ENCODE assay signal across 16 cellular contexts in genomic region chr7:18202315-18203045, GRCh38.
A peak's percentile ranks its signal among the peaks of the same experiment; 100 is the strongest.
DNase-seq lines count a peak whose midpoint lies in the region; ATAC-seq and TF ChIP-seq lines count a peak whose summit lies in the region.
"Had no signal": no experiment of that assay in that cellular context is flagged by ENCODE, and none has a peak within 500 bp of the region (broad histone marks: within the 10 kb centered on the region; RNA-seq: fewer than 3 reads in every experiment).

No MANE protein-coding gene starts in this region.

- ATAC-seq in GM19468 (IDR thresholded peaks at IDR 0.05; ENCODE audit: extremely low read depth, unreplicated experiment) (peak; percentile 61), activated B cell treated with CpG ODN at 0.5 μM for 24 hours (ENCODE audit: low read depth) (peak; percentile 57), HG03439 (IDR thresholded peaks at IDR 0.05; ENCODE audit: unreplicated experiment) (no peak)
- ATAC-seq: PC-3 had no signal

- H3K27ac ChIP-seq in vagina (no peak overlapping the region), ovary (no peak overlapping the region)

- H2AFZ ChIP-seq in Loucy (ENCODE audit: low read length) = peak overlapping the region; percentile 69

- no peaks in the 10 kb centered on the region for H3K27me3 ChIP-seq in Loucy (ENCODE audit: insufficient read depth, low read length, poor library complexity, severe bottlenecking)
- no peaks in the 10 kb centered on the region for H3K27me3 ChIP-seq in vagina
- no peaks in the 10 kb centered on the region for H3K27me3 ChIP-seq in ovary
- H3K27me3 ChIP-seq: tibial nerve had no signal

- H3F3A ChIP-seq in Loucy (ENCODE audit: low read depth) = no peaks in the 10 kb centered on the region

- no peak overlapping the region for H3K4me3 Mint-ChIP-seq in activated B cell treated with CpG ODN at 0.5 μM for 24 hours
- H3K4me3 Mint-ChIP-seq: activated naive CD8-positive, alpha-beta T cell treated with anti-CD3 and anti-CD28 coated beads for 36 hours; HFFc6 had no signal

- no peaks in the 10 kb centered on the region for H3K27me3 Mint-ChIP-seq in activated B cell treated with CpG ODN at 0.5 μM for 24 hours
- H3K27me3 Mint-ChIP-seq: activated naive CD8-positive, alpha-beta T cell treated with anti-CD3 and anti-CD28 coated beads for 36 hours had no signal

- intact Hi-C loops in activated B cell treated with CpG ODN at 0.5 μM for 24 hours (cut with micrococcal nuclease) = loop anchor here (2.0 kb wide), 1 partner anchor 22 kb away; no protein-coding TSS in a partner anchor
- intact Hi-C loops in vagina (cut with DNase I) = no loop called here
- intact Hi-C loops in ovary (cut with DNase I) = no loop called here

- 89 to 91% (median 90%) methylated on average over 3 of the region's 3 CpGs for WGBS in ovary, 3 donors

- no peaks in the 10 kb centered on the region for H3K9me3 ChIP-seq in Loucy (ENCODE audit: insufficient read depth, low read depth, low read length)
- H3K9me3 ChIP-seq in vagina = no peaks in the 10 kb centered on the region
- H3K9me3 ChIP-seq in ovary = no peaks in the 10 kb centered on the region
- H3K9me3 ChIP-seq: tibial nerve had no signal

- H3K36me3 ChIP-seq in Loucy (ENCODE audit: insufficient read depth, low read length) = no peaks in the 10 kb centered on the region
- no peaks in the 10 kb centered on the region for H3K36me3 ChIP-seq in vagina
- H3K36me3 ChIP-seq in ovary = no peaks in the 10 kb centered on the region
- H3K36me3 ChIP-seq: tibial nerve had no signal

- peaks cover 20% of the 10 kb centered on the region for H3K4me1 Mint-ChIP-seq in activated B cell treated with CpG ODN at 0.5 μM for 24 hours

- no peaks in the 10 kb centered on the region for H3K36me3 Mint-ChIP-seq in activated B cell treated with CpG ODN at 0.5 μM for 24 hours (ENCODE audit: low read depth)
- H3K36me3 Mint-ChIP-seq: activated naive CD8-positive, alpha-beta T cell treated with anti-CD3 and anti-CD28 coated beads for 36 hours had no signal

- H4K20me1 ChIP-seq in Loucy (ENCODE audit: insufficient read depth, low read length, poor library complexity, severe bottlenecking) = no peaks in the 10 kb centered on the region

- CTCF ChIA-PET in activated B cell treated with CpG ODN at 0.5 μM for 24 hours (lab: Charles Lee) = no interaction called here

- no peaks in the 10 kb centered on the region for H3K9me2 ChIP-seq in Loucy (replicated peaks; ENCODE audit: low read depth, low read length)

- H3K27ac Mint-ChIP-seq in activated B cell treated with CpG ODN at 0.5 μM for 24 hours = peak overlapping the region; percentile 59
- H3K27ac Mint-ChIP-seq: activated naive CD8-positive, alpha-beta T cell treated with anti-CD3 and anti-CD28 coated beads for 36 hours; HFFc6 had no signal

- no peak for TF ChIP-seq EP300 in ovary (IDR thresholded peaks at IDR 0.05)

- TF ChIP-seq POLR2A in vagina (IDR thresholded peaks at IDR 0.05) (no peak), ovary (IDR thresholded peaks at IDR 0.05) (no peak)

- peak; percentile 50 for DNase-seq in DMS79 (lab: John Stamatoyannopoulos, UW)
- DNase-seq in activated B cell treated with CpG ODN at 0.5 μM for 24 hours = no peak
- DNase-seq in vagina (ENCODE audit: extremely low spot score in 2 of 2) = no peak
- DNase-seq in ovary = no peak
- DNase-seq in T-helper 1 cell = no peak
- DNase-seq: activated naive CD8-positive, alpha-beta T cell treated with anti-CD3 and anti-CD28 coated beads for 36 hours; DMS 273 treated with DMSO at 0.1 percent for 48 hours; HFFc6; islet precursor cell; KG1; PC-3; SW 1271 had no signal

- no peaks in the 10 kb centered on the region for H3K9me3 Mint-ChIP-seq in activated B cell treated with CpG ODN at 0.5 μM for 24 hours
- H3K9me3 Mint-ChIP-seq: activated naive CD8-positive, alpha-beta T cell treated with anti-CD3 and anti-CD28 coated beads for 36 hours; HFFc6 had no signal

- no peak overlapping the region for H3K9ac ChIP-seq in Loucy (ENCODE audit: low read depth, low read length, poor library complexity, severe bottlenecking)

- peaks cover 18% of the 10 kb centered on the region for H3K4me1 ChIP-seq in Loucy (ENCODE audit: insufficient read depth, low read length, poor library complexity, severe bottlenecking)
- H3K4me1 ChIP-seq in vagina = peaks cover 5% of the 10 kb centered on the region
- no peaks in the 10 kb centered on the region for H3K4me1 ChIP-seq in ovary (ENCODE audit: insufficient read depth)

- H3K79me2 ChIP-seq in Loucy (ENCODE audit: insufficient read depth, low read length) = no peaks in the 10 kb centered on the region

- POLR2A ChIA-PET in activated B cell treated with CpG ODN at 0.5 μM for 24 hours (lab: Charles Lee) = no interaction called here

- H3K4me2 ChIP-seq in Loucy (ENCODE audit: low read depth, low read length, poor library complexity, severe bottlenecking) = peak overlapping the region; percentile 58

- TF ChIP-seq CTCF in Loucy (conservative IDR thresholded peaks at IDR 0.05; ENCODE audit: low read length) (no peak), activated B cell treated with CpG ODN at 0.5 μM for 24 hours (IDR thresholded peaks at IDR 0.05) (no peak), vagina (IDR thresholded peaks at IDR 0.05) (no peak), ovary (IDR thresholded peaks at IDR 0.05) (no peak)

- H3K4me3 ChIP-seq in Loucy (ENCODE audit: low read length, poor library complexity, severe bottlenecking) = peak overlapping the region; percentile 25
- H3K4me3 ChIP-seq in vagina = no peak overlapping the region
- no peak overlapping the region for H3K4me3 ChIP-seq in ovary
- H3K4me3 ChIP-seq: tibial nerve had no signal
